26 cellular contexts compared by ENCODE assay signal in the genomic region with DNA sequence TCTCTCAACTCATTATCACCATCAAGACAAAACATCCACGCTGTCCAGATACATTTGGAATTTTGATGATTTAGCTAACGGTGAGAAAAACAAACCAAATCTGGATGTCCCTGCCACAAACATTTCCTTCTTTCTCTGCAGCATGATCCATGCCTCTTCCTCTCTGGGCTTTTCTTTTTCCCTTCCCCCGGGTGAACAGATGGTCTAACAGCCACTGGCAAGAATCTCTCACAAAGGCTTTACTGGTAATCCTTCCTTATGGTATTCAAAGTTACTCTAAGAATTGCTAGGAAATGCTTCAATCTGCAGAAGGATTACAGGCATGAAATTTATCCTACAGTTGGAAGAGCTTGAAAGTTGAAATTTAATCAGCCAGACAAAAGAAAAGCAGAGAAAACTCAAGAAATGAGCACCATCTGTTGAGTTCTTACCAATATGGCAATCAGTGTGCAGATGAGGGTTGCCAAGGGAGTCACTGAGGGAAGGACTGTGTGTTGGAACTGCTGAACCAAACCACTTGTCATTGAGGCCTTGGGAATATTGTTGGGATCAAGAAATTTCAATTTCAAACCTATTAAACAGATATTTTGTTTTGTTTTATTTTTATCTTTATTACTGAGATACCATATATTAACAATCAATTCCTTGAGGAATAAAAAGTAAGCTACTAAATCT. TPM values are rescaled to one million over a fixed set of nuclear protein-coding genes. Genes with fewer than 3 reads are reported as not detected.
A peak's percentile ranks its signal among the peaks of the same experiment; 100 is the strongest.
DNase-seq lines count a peak whose midpoint lies in the region; ATAC-seq and TF ChIP-seq lines count a peak whose summit lies in the region.
"Had no signal": no experiment of that assay in that cellular context is flagged by ENCODE, and none has a peak within 500 bp of the region (broad histone marks: within the 10 kb centered on the region; RNA-seq: fewer than 3 reads in every experiment).

No MANE protein-coding gene starts in this region.

- H3K4me1 ChIP-seq in SJCRH30 = peaks cover 2% of the 10 kb centered on the region; the same call in 1 of the 2 replicates
- H3K4me1 ChIP-seq: breast epithelium, testis, uterus had no signal

- no peak overlapping the region for H3K27ac Mint-ChIP-seq in natural killer cell
- H3K27ac Mint-ChIP-seq: CD4-positive, alpha-beta T cell; dendritic cell treated with granulocyte-macrophage colony-stimulating factor and Interleukin-4, amounts not matched to agents 40 ng/mL and 50 ng/mL, for 4 days; immature natural killer cell; stimulated activated memory B cell treated with anti-CD40 and anti-IgM and Interleukin-4, amounts not matched to agents 10 μg/mL and 1 μg/mL and 100 μg/mL, for 72 hours had no signal

- intact Hi-C loops in natural killer cell (cut with micrococcal nuclease) = no loop called here

- H3K9me3 Mint-ChIP-seq in natural killer cell = no peaks in the 10 kb centered on the region
- H3K9me3 Mint-ChIP-seq: activated T-cell treated with anti-CD3 and anti-CD28 coated beads, Interleukin-2, amount 50 U/mL, for 4 hours; CD4-positive, alpha-beta T cell; dendritic cell treated with granulocyte-macrophage colony-stimulating factor and Interleukin-4, amounts not matched to agents 40 ng/mL and 50 ng/mL, for 4 days; immature natural killer cell; stimulated activated memory B cell treated with anti-CD40 and anti-IgM and Interleukin-4, amounts not matched to agents 10 μg/mL and 1 μg/mL and 100 μg/mL, for 72 hours had no signal

- no peak for ATAC-seq in HG03108 (IDR thresholded peaks at IDR 0.05; ENCODE audit: unreplicated experiment)
- no peak for ATAC-seq in natural killer cell
- ATAC-seq in HG03097 (IDR thresholded peaks at IDR 0.05; ENCODE audit: low FRiP score, unreplicated experiment) = no peak
- ATAC-seq: activated CD4-positive, CD25-positive, alpha-beta regulatory T cell treated with anti-CD3 and anti-CD28 coated beads, Interleukin-2, amount 50 U/mL, for 24 hours; activated T-cell treated with anti-CD3 and anti-CD28 coated beads, Interleukin-2, amount 50 U/mL, for 4 hours; stimulated activated memory B cell treated with anti-CD40 and anti-IgM and Interleukin-4, amounts not matched to agents 10 μg/mL and 1 μg/mL and 100 μg/mL, for 72 hours had no signal

- H3K27ac ChIP-seq in SJCRH30 = peak overlapping the region; percentile 19; the same call in 1 of the 2 replicates
- H3K27ac ChIP-seq: breast epithelium, skin epidermis, testis, uterus had no signal

- H3K27me3 ChIP-seq in SJCRH30 = no peaks in the 10 kb centered on the region
- H3K27me3 ChIP-seq: breast epithelium, testis, uterus had no signal

- peaks cover 12% of the 10 kb centered on the region for H3K36me3 Mint-ChIP-seq in natural killer cell

- TF ChIP-seq CTCF in fibroblast of villous mesenchyme (IDR thresholded peaks at IDR 0.05; ENCODE audit: insufficient read depth, low read depth, low read length) (no peak), natural killer cell (IDR thresholded peaks at IDR 0.05) (no peak)

- no peak overlapping the region for H3K4me3 Mint-ChIP-seq in natural killer cell
- H3K4me3 Mint-ChIP-seq: activated T-cell treated with anti-CD3 and anti-CD28 coated beads, Interleukin-2, amount 50 U/mL, for 4 hours; CD4-positive, alpha-beta T cell; dendritic cell treated with granulocyte-macrophage colony-stimulating factor and Interleukin-4, amounts not matched to agents 40 ng/mL and 50 ng/mL, for 4 days; immature natural killer cell; stimulated activated memory B cell treated with anti-CD40 and anti-IgM and Interleukin-4, amounts not matched to agents 10 μg/mL and 1 μg/mL and 100 μg/mL, for 72 hours had no signal

- H3K9me3 ChIP-seq in SJCRH30 (replicated peaks) = no peaks in the 10 kb centered on the region
- H3K9me3 ChIP-seq: breast epithelium, testis, uterus had no signal

- peak; percentile 67 for DNase-seq in NCI-H1694 (lab: John Stamatoyannopoulos, UW)
- peak; percentile 32 to 66 for DNase-seq in SJCRH30
- peak; percentile 14 for DNase-seq in fibroblast of villous mesenchyme (ENCODE audit: low read depth)
- peak; percentile 48 for DNase-seq in superior temporal gyrus (ENCODE audit: extremely low spot score)
- no peak for DNase-seq in natural killer cell
- DNase-seq: activated CD8-positive, alpha-beta memory T cell treated with anti-CD3 and anti-CD28 coated beads for 24 hours; activated naive CD4-positive, alpha-beta T cell; activated T-cell treated with anti-CD3 and anti-CD28 coated beads, Interleukin-2, amount 50 U/mL, for 4 hours; CD4-positive, alpha-beta T cell; DMS53; immature natural killer cell; Kasumi-1; NCI-H2029 treated with DMSO at 0.1 percent for 48 hours; NCI-H510A treated with DMSO at 0.1 percent for 48 hours; testis; uterus had no signal

- peaks cover 27% of the 10 kb centered on the region for H3K36me3 ChIP-seq in SJCRH30
- H3K36me3 ChIP-seq: uterus had no signal

- H3K27me3 Mint-ChIP-seq in natural killer cell (ENCODE audit: low read depth in 2 of 2) = no peaks in the 10 kb centered on the region
- H3K27me3 Mint-ChIP-seq: CD4-positive, alpha-beta T cell; dendritic cell treated with granulocyte-macrophage colony-stimulating factor and Interleukin-4, amounts not matched to agents 40 ng/mL and 50 ng/mL, for 4 days; stimulated activated memory B cell treated with anti-CD40 and anti-IgM and Interleukin-4, amounts not matched to agents 10 μg/mL and 1 μg/mL and 100 μg/mL, for 72 hours had no signal

- H3K4me3 ChIP-seq in SJCRH30 = no peak overlapping the region
- H3K4me3 ChIP-seq in fibroblast of villous mesenchyme (ENCODE audit: low read depth, low read length) = no peak overlapping the region
- H3K4me3 ChIP-seq: breast epithelium, skin epidermis, testis, uterus had no signal

- H3K4me1 Mint-ChIP-seq in natural killer cell = no peaks in the 10 kb centered on the region
- H3K4me1 Mint-ChIP-seq: immature natural killer cell had no signal

RNA-seq across cellular contexts. Expression of gene NDUFC2, which starts 29.5 kb away (rescaled TPM):
- total RNA-seq in SJCRH30 (2014; rRNA removed; shearing (Covaris generic)) = 127 and 135 TPM in 2 replicates
- total RNA-seq in fibroblast of villous mesenchyme (120 and 179 TPM in 2 replicates), natural killer cell (10 to 100 TPM; 51.8 to 75.4 (median 60.2) TPM)

RNA-seq across cellular contexts. Expression of gene ALG8, which starts 30.3 kb away (rescaled TPM):
- 63.0 and 63.6 TPM in 2 replicates for total RNA-seq in SJCRH30 (2014; rRNA removed; shearing (Covaris generic))
- total RNA-seq in fibroblast of villous mesenchyme (37.7 and 60.9 TPM in 2 replicates), natural killer cell (10 to 100 TPM; 19.2 to 20.1 (median 19.8) TPM)

RNA-seq across cellular contexts. Expression of gene THRSP, which starts 45.5 kb away (rescaled TPM):
- not detected in 2 replicates for total RNA-seq in SJCRH30 (2014; rRNA removed; shearing (Covaris generic))
- total RNA-seq in fibroblast of villous mesenchyme (not detected in 2 replicates), natural killer cell (not detected)
- total RNA-seq: activated T-cell treated with anti-CD3 and anti-CD28 coated beads, Interleukin-2, amount 50 U/mL, for 4 hours; CD4-positive, alpha-beta T cell; endothelial cell of umbilical vein; mucosa of gallbladder; pulmonary artery endothelial cell; uterus had no signal
